34 cellular contexts compared by ENCODE assay signal in genomic region chr2:45248214-45248613, GRCh38.
"Had no signal": no experiment of that assay in that cellular context is flagged by ENCODE, and none has a peak within 500 bp of the region (broad histone marks: within the 10 kb centered on the region; RNA-seq: fewer than 3 reads in every experiment).

No MANE protein-coding gene starts in this region.

- H3K9ac ChIP-seq: KMS-11 had no signal

- DNase-seq: Karpas-422, Kasumi-1, MG63, MM.1S, MV-4-11, NCI-H1048, NCI-H1092, NCI-H1092 treated with DMSO at 0.1 percent for 48 hours, NCI-H1105, NCI-H1105 treated with DMSO at 0.1 percent for 48 hours, NCI-H1417, NCI-H1417 treated with DMSO at 0.1 percent for 48 hours, NCI-H1436, NCI-H1436 treated with DMSO at 0.1 percent for 48 hours, NCI-H146, NCI-H1694, NCI-H1694 treated with DMSO at 0.1 percent for 48 hours, NCI-H187, NCI-H187 treated with DMSO at 0.1 percent for 48 hours, NCI-H1930, NCI-H2029, NCI-H2029 treated with DMSO at 0.1 percent for 48 hours, NCI-H2081, NCI-H2081 treated with DMSO at 0.1 percent for 48 hours, NCI-H2107, NCI-H2171, NCI-H2171 treated with DMSO at 0.1 percent for 48 hours, NCI-H2227 treated with DMSO at 0.1 percent for 48 hours, NCI-H226, NCI-H345, NCI-H446, NCI-H446 treated with DMSO at 0.1 percent for 48 hours, NCI-H510A had no signal

- H3K36me3 ChIP-seq: MG63 had no signal

- H3K27ac ChIP-seq: KMS-11 had no signal

- H3K27me3 ChIP-seq: MG63 had no signal

- H3K4me2 ChIP-seq: KMS-11 had no signal

- H3K4me3 ChIP-seq: MG63 had no signal

- H3K9me3 ChIP-seq: MG63 had no signal
